Comparison of ENCODE assay signal across 22 cellular contexts in genomic region chr2:234211797-234212196, GRCh38.
A peak's percentile ranks its signal among the peaks of the same experiment; 100 is the strongest.
DNase-seq lines count a peak whose midpoint lies in the region; ATAC-seq and TF ChIP-seq lines count a peak whose summit lies in the region.
"Had no signal": no experiment of that assay in that cellular context is flagged by ENCODE, and none has a peak within 500 bp of the region (broad histone marks: within the 10 kb centered on the region; RNA-seq: fewer than 3 reads in every experiment).

No MANE protein-coding gene starts in this region.

- H4K20me1 ChIP-seq in fibroblast of lung (ENCODE audit: control insufficient read depth, extremely low read depth, insufficient read depth, low read length) = no peaks in the 10 kb centered on the region
- H4K20me1 ChIP-seq in neural progenitor cell (ENCODE audit: low read depth) = no peaks in the 10 kb centered on the region

- H3K4me3 ChIP-seq in SK-N-MC (peak overlapping the region; percentile 37), fibroblast of lung (replicated peaks in 1 of 4; ENCODE audit: control extremely low read depth in 1 of 4, insufficient read depth in 1 of 4, low read depth in 3 of 4, low read length in 4 of 4) (no peak overlapping the region), neural progenitor cell (no peak overlapping the region)

- H3K4me1 Mint-ChIP-seq in neural progenitor cell = peaks cover 19% of the 10 kb centered on the region
- H3K4me1 Mint-ChIP-seq in activated CD4-positive, alpha-beta T cell treated with anti-CD3 and anti-CD28 coated beads, Interleukin-2, amount 10 ng/mL, durations not matched to agents 24 days and 14 days = peaks cover 6% of the 10 kb centered on the region
- peaks cover 8% of the 10 kb centered on the region for H3K4me1 Mint-ChIP-seq in activated T-helper 2 cell treated with anti-CD3 and anti-CD28 coated beads, Interferon-gamma antibody, Interleukin-2, Interleukin-4, amounts not matched to agents 10 μg/mL and 5 μg/mL and 100 μg/mL, durations not matched to agents 14 hours and 24 hours and 36 hours (ENCODE audit: low read depth)

- no peaks in the 10 kb centered on the region for H3K36me3 ChIP-seq in SK-N-MC (ENCODE audit: insufficient read depth, low read length)
- H3K36me3 ChIP-seq in fibroblast of lung (ENCODE audit: control insufficient read depth, insufficient read depth, low read length) = no peaks in the 10 kb centered on the region
- no peaks in the 10 kb centered on the region for H3K36me3 ChIP-seq in neural progenitor cell

- peak; percentile 11 for DNase-seq in Daoy (ENCODE audit: low read depth)
- no peak for DNase-seq in SK-N-MC (ENCODE audit: low read depth, low spot score)
- peak; percentile 28 to 32 for DNase-seq in fibroblast of lung (ENCODE audit: low read depth in 2 of 2)
- DNase-seq in neural progenitor cell (ENCODE audit: low spot score) = no peak
- no peak for DNase-seq in NCI-H345 treated with DMSO at 0.1 percent for 48 hours (lab: John Stamatoyannopoulos, UW; ENCODE audit: unreplicated experiment)
- no peak for DNase-seq in activated CD4-positive, alpha-beta T cell treated with anti-CD3 and anti-CD28 coated beads, Interleukin-2, amount 10 ng/mL, durations not matched to agents 24 days and 14 days
- no peak for DNase-seq in activated T-helper 2 cell treated with anti-CD3 and anti-CD28 coated beads, Interferon-gamma antibody, Interleukin-2, Interleukin-4, amounts not matched to agents 10 μg/mL and 5 μg/mL and 100 μg/mL, durations not matched to agents 14 hours and 24 hours and 36 hours (ENCODE audit: low spot score)
- DNase-seq: activated CD4-positive, alpha-beta T cell treated with anti-CD3 and anti-CD28 coated beads, Interleukin-2, amount 50 U/mL, for 48 hours; activated naive CD4-positive, alpha-beta T cell; CD8-positive, alpha-beta memory T cell; DMS79 treated with DMSO at 0.1 percent for 48 hours; foreskin melanocyte; NCI-H1694 treated with DMSO at 0.1 percent for 48 hours; NCI-H446; SHP77; stimulated activated CD4-positive, alpha-beta T cell treated with anti-CD3 and anti-CD28 coated beads, Interleukin-12 subunit alpha, Interleukin-12 subunit beta, amount 100 ng/mL, for 4 hours had no signal

- H3K27ac Mint-ChIP-seq in neural progenitor cell = peak overlapping the region; percentile 44
- no peak overlapping the region for H3K27ac Mint-ChIP-seq in activated CD4-positive, alpha-beta T cell treated with anti-CD3 and anti-CD28 coated beads, Interleukin-2, amount 10 ng/mL, durations not matched to agents 24 days and 14 days
- no peak overlapping the region for H3K27ac Mint-ChIP-seq in activated T-helper 2 cell treated with anti-CD3 and anti-CD28 coated beads, Interferon-gamma antibody, Interleukin-2, Interleukin-4, amounts not matched to agents 10 μg/mL and 5 μg/mL and 100 μg/mL, durations not matched to agents 14 hours and 24 hours and 36 hours
- H3K27ac Mint-ChIP-seq: IgD-negative memory B cell; natural killer cell treated with Interleukin-12 subunit alpha and Interleukin-12 subunit beta and Interleukin-15 and Interleukin-18, amount 100 ng/mL, for 72 hours; progenitor cell of endocrine pancreas; T-helper 1 cell treated with Interleukin-12 subunit alpha and Interleukin-12 subunit beta and Interleukin-4 antibody, amounts not matched to agents 30 μg/mL and 1 μg/mL, for 36 hours had no signal

- H3K9me3 Mint-ChIP-seq in neural progenitor cell = peaks cover 13% of the 10 kb centered on the region
- peaks cover 9% of the 10 kb centered on the region for H3K9me3 Mint-ChIP-seq in activated CD4-positive, alpha-beta T cell treated with anti-CD3 and anti-CD28 coated beads, Interleukin-2, amount 10 ng/mL, durations not matched to agents 24 days and 14 days
- H3K9me3 Mint-ChIP-seq in activated T-helper 2 cell treated with anti-CD3 and anti-CD28 coated beads, Interferon-gamma antibody, Interleukin-2, Interleukin-4, amounts not matched to agents 10 μg/mL and 5 μg/mL and 100 μg/mL, durations not matched to agents 14 hours and 24 hours and 36 hours = peaks cover 7% of the 10 kb centered on the region
- H3K9me3 Mint-ChIP-seq: natural killer cell treated with Interleukin-12 subunit alpha and Interleukin-12 subunit beta and Interleukin-15 and Interleukin-18, amount 100 ng/mL, for 72 hours had no signal

- no peaks in the 10 kb centered on the region for H3K27me3 ChIP-seq in fibroblast of lung (ENCODE audit: control insufficient read depth, insufficient read depth, low read length)
- H3K27me3 ChIP-seq in neural progenitor cell = no peaks in the 10 kb centered on the region

- H3K4me1 ChIP-seq in fibroblast of lung (ENCODE audit: control insufficient read depth, extremely low read depth, insufficient read depth, low read length) (no peaks in the 10 kb centered on the region), neural progenitor cell (no peaks in the 10 kb centered on the region)

- no peak for TF ChIP-seq CTCF in fibroblast of lung (conservative IDR thresholded peaks at IDR 0.05 in 1 of 2, IDR thresholded peaks at IDR 0.05 in 1 of 2; ENCODE audit: low read depth in 1 of 2, low read length in 2 of 2)
- TF ChIP-seq CTCF in neural progenitor cell (IDR thresholded peaks at IDR 0.05) = no peak

- H3F3A ChIP-seq in neural progenitor cell (ENCODE audit: low read depth) = no peaks in the 10 kb centered on the region

- H3K27ac ChIP-seq in SK-N-MC (no peak overlapping the region), fibroblast of lung (ENCODE audit: insufficient read depth, low read length) (no peak overlapping the region), neural progenitor cell (no peak overlapping the region)
- H3K27ac ChIP-seq: VCaP had no signal

- H3K36me3 Mint-ChIP-seq in neural progenitor cell = no peaks in the 10 kb centered on the region
- no peaks in the 10 kb centered on the region for H3K36me3 Mint-ChIP-seq in activated CD4-positive, alpha-beta T cell treated with anti-CD3 and anti-CD28 coated beads, Interleukin-2, amount 10 ng/mL, durations not matched to agents 24 days and 14 days (ENCODE audit: low read depth)
- no peaks in the 10 kb centered on the region for H3K36me3 Mint-ChIP-seq in activated T-helper 2 cell treated with anti-CD3 and anti-CD28 coated beads, Interferon-gamma antibody, Interleukin-2, Interleukin-4, amounts not matched to agents 10 μg/mL and 5 μg/mL and 100 μg/mL, durations not matched to agents 14 hours and 24 hours and 36 hours (ENCODE audit: low read depth)
- H3K36me3 Mint-ChIP-seq: CD8-positive, alpha-beta memory T cell; IgD-negative memory B cell; natural killer cell treated with Interleukin-12 subunit alpha and Interleukin-12 subunit beta and Interleukin-15 and Interleukin-18, amount 100 ng/mL, for 72 hours had no signal

- no peak overlapping the region for H3K4me3 Mint-ChIP-seq in neural progenitor cell
- no peak overlapping the region for H3K4me3 Mint-ChIP-seq in activated CD4-positive, alpha-beta T cell treated with anti-CD3 and anti-CD28 coated beads, Interleukin-2, amount 10 ng/mL, durations not matched to agents 24 days and 14 days
- no peak overlapping the region for H3K4me3 Mint-ChIP-seq in activated T-helper 2 cell treated with anti-CD3 and anti-CD28 coated beads, Interferon-gamma antibody, Interleukin-2, Interleukin-4, amounts not matched to agents 10 μg/mL and 5 μg/mL and 100 μg/mL, durations not matched to agents 14 hours and 24 hours and 36 hours (ENCODE audit: low read depth)
- H3K4me3 Mint-ChIP-seq: CD8-positive, alpha-beta memory T cell; natural killer cell treated with Interleukin-12 subunit alpha and Interleukin-12 subunit beta and Interleukin-15 and Interleukin-18, amount 100 ng/mL, for 72 hours; T-helper 1 cell treated with Interleukin-12 subunit alpha and Interleukin-12 subunit beta and Interleukin-4 antibody, amounts not matched to agents 30 μg/mL and 1 μg/mL, for 36 hours had no signal

- no peaks in the 10 kb centered on the region for H3K27me3 Mint-ChIP-seq in neural progenitor cell (ENCODE audit: insufficient read depth, low read depth)
- H3K27me3 Mint-ChIP-seq in activated CD4-positive, alpha-beta T cell treated with anti-CD3 and anti-CD28 coated beads, Interleukin-2, amount 10 ng/mL, durations not matched to agents 24 days and 14 days = peaks cover 7% of the 10 kb centered on the region
- H3K27me3 Mint-ChIP-seq in activated T-helper 2 cell treated with anti-CD3 and anti-CD28 coated beads, Interferon-gamma antibody, Interleukin-2, Interleukin-4, amounts not matched to agents 10 μg/mL and 5 μg/mL and 100 μg/mL, durations not matched to agents 14 hours and 24 hours and 36 hours (ENCODE audit: low read depth) = peaks cover 11% of the 10 kb centered on the region
- H3K27me3 Mint-ChIP-seq: CD8-positive, alpha-beta memory T cell; progenitor cell of endocrine pancreas had no signal

- intact Hi-C loops in activated CD4-positive, alpha-beta T cell treated with anti-CD3 and anti-CD28 coated beads, Interleukin-2, amount 10 ng/mL, durations not matched to agents 24 days and 14 days (cut with micrococcal nuclease) = no loop called here
- intact Hi-C loops in activated T-helper 2 cell treated with anti-CD3 and anti-CD28 coated beads, Interferon-gamma antibody, Interleukin-2, Interleukin-4, amounts not matched to agents 10 μg/mL and 5 μg/mL and 100 μg/mL, durations not matched to agents 14 hours and 24 hours and 36 hours (cut with micrococcal nuclease) = no loop called here

- no peak for ATAC-seq in GM18870 (IDR thresholded peaks at IDR 0.05; ENCODE audit: unreplicated experiment)
- ATAC-seq: natural killer cell treated with Interleukin-12 subunit alpha and Interleukin-12 subunit beta and Interleukin-15 and Interleukin-18, amount 100 ng/mL, for 72 hours had no signal

- H2AFZ ChIP-seq in fibroblast of lung (ENCODE audit: low read length) (no peak overlapping the region), neural progenitor cell (replicated peaks) (no peak overlapping the region)

- no peak overlapping the region for H3K4me2 ChIP-seq in fibroblast of lung (ENCODE audit: extremely low read depth, insufficient read depth, low read length)
- H3K4me2 ChIP-seq in neural progenitor cell = no peak overlapping the region

- H3K79me2 ChIP-seq in fibroblast of lung (ENCODE audit: control insufficient read depth, insufficient read depth, low read length) = no peaks in the 10 kb centered on the region
- H3K79me2 ChIP-seq in neural progenitor cell (ENCODE audit: low read depth) = no peaks in the 10 kb centered on the region

- no peaks in the 10 kb centered on the region for H3K9me3 ChIP-seq in SK-N-MC (ENCODE audit: low read depth, low read length)
- no peaks in the 10 kb centered on the region for H3K9me3 ChIP-seq in fibroblast of lung (ENCODE audit: control insufficient read depth, insufficient read depth, low read depth, low read length)
- no peaks in the 10 kb centered on the region for H3K9me3 ChIP-seq in neural progenitor cell (ENCODE audit: low read depth)

- H3K9ac ChIP-seq in SK-N-MC (ENCODE audit: insufficient read length) = no peak overlapping the region
- no peak overlapping the region for H3K9ac ChIP-seq in fibroblast of lung (ENCODE audit: insufficient read depth, low read length)
- H3K9ac ChIP-seq in neural progenitor cell = no peak overlapping the region

Comparison
In these comparisons a context has a peak if more than half of its experiments do, and no peak if none do; other contexts are left out.
1. DNase-seq: peak in Daoy (single experiment) and fibroblast of lung (2 of 2); none in SK-N-MC (single experiment), neural progenitor cell (single experiment), NCI-H345 treated with DMSO at 0.1 percent for 48 hours (single experiment), activated CD4-positive, alpha-beta T cell treated with anti-CD3 and anti-CD28 coated beads, Interleukin-2, amount 10 ng/mL, durations not matched to agents 24 days and 14 days (single experiment) and activated T-helper 2 cell treated with anti-CD3 and anti-CD28 coated beads, Interferon-gamma antibody, Interleukin-2, Interleukin-4, amounts not matched to agents 10 μg/mL and 5 μg/mL and 100 μg/mL, durations not matched to agents 14 hours and 24 hours and 36 hours (single experiment).